ENCODE assay signal across 7 cellular contexts in genomic region chr5:157860898-157861894, GRCh38. TPM values are rescaled to one million over a fixed set of nuclear protein-coding genes. Genes with fewer than 3 reads are reported as not detected.
DNase-seq lines count a peak whose midpoint lies in the region; ATAC-seq and TF ChIP-seq lines count a peak whose summit lies in the region.

No MANE protein-coding gene starts in this region.

- peak; percentile 81 for ATAC-seq in GM18870 (IDR thresholded peaks at IDR 0.05; ENCODE audit: unreplicated experiment)
- ATAC-seq in GM21825 (IDR thresholded peaks at IDR 0.05; ENCODE audit: unreplicated experiment) = peak; percentile 74
- ATAC-seq in mucosa of descending colon = peak; percentile 60

- no peaks in the 10 kb centered on the region for H3K9me3 ChIP-seq in mucosa of descending colon

- no peaks in the 10 kb centered on the region for H3K27me3 ChIP-seq in KMS-11 (ENCODE audit: insufficient read depth, low read depth)

- peak overlapping the region; percentile 10; the same call in 1 of the 2 replicates for H3K9ac ChIP-seq in KMS-11

- H3K4me1 ChIP-seq in KMS-11 (ENCODE audit: low read depth, poor library complexity, severe bottlenecking) (peaks cover 67% of the 10 kb centered on the region), mucosa of descending colon (ENCODE audit: low read depth) (peaks cover 9% of the 10 kb centered on the region)

- no peak overlapping the region for H3K4me3 ChIP-seq in KMS-11 (IDR thresholded peaks at IDR 0.05; ENCODE audit: insufficient read depth, low read depth, low read length)
- H3K4me3 ChIP-seq in mucosa of descending colon = no peak overlapping the region

- peaks cover 27% of the 10 kb centered on the region for H3K79me2 ChIP-seq in KMS-11 (ENCODE audit: insufficient read depth, low read depth)

- H3K27ac ChIP-seq in KMS-11 = peak overlapping the region; percentile 68

- H3K36me3 ChIP-seq in KMS-11 (ENCODE audit: insufficient read depth) (no peaks in the 10 kb centered on the region), mucosa of descending colon (ENCODE audit: low read depth) (no peaks in the 10 kb centered on the region)

- no peaks in the 10 kb centered on the region for H4K20me1 ChIP-seq in KMS-11 (ENCODE audit: insufficient read depth)

- H2AFZ ChIP-seq in KMS-11 (ENCODE audit: low read depth) = no peak overlapping the region

- H3K4me2 ChIP-seq in KMS-11 = peak overlapping the region; percentile 93

- no peak for TF ChIP-seq CTCF in KMS-11 (conservative IDR thresholded peaks at IDR 0.05; ENCODE audit: low read depth, low read length)
- TF ChIP-seq CTCF in mucosa of descending colon (IDR thresholded peaks at IDR 0.05) = no peak

- intact Hi-C loops in mucosa of descending colon (cut with DNase I, micrococcal nuclease) = no loop called here

- peak in 2 of 3 donors; percentile 39 to 71 for DNase-seq in mucosa of descending colon
- DNase-seq in effector CD4-positive, alpha-beta T cell = no peak
- no peak for DNase-seq in dedifferentiated amniotic fluid mesenchymal stem cell (ENCODE audit: extremely low spot score)
- DNase-seq in AML-193 (lab: John Stamatoyannopoulos, UW) = no peak

RNA-seq across cellular contexts. Expression of gene CLINT1, which starts 2.3 kb away (rescaled TPM):
- 100 to 1,000 TPM in 2 of 3 donors, 10 to 100 TPM in 1; 90.8 to 131 (median 127) TPM for total RNA-seq in mucosa of descending colon

Comparison
In these comparisons a context has a peak if more than half of its experiments do, and no peak if none do; other contexts are left out.
1. DNase-seq: peak in mucosa of descending colon (2 of 3); none in effector CD4-positive, alpha-beta T cell (single experiment), dedifferentiated amniotic fluid mesenchymal stem cell (single experiment) and AML-193 (0 of 2).
2. Peak in every context shown above with its lines, with median percentiles within 50 percentile points of each other: ATAC-seq.